Comparison of ENCODE assay signal across 5 cellular contexts in the genomic region with DNA sequence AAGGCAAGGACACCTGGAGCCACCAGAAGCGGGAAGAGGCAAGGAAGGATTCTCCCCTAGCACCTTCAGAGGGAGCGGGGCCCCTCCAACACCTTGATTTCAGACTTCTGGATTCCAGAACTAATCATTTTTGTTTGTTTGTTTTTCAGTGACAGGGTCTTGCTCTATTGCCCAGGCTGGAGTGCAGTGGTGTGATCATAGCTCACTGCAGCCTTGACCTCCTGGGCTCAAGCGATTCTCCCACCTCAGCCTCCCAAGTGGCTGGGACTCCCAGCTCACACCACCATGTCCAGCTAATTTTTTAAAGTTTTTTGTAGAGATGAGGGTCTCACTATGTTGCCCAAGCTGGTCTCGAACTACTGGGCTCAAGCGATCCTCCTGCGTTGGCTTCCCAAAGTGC. TPM values are rescaled to one million over a fixed set of nuclear protein-coding genes. Genes with fewer than 3 reads are reported as not detected.
"Had no signal": no experiment of that assay in that cellular context is flagged by ENCODE, and none has a peak within 500 bp of the region (broad histone marks: within the 10 kb centered on the region; RNA-seq: fewer than 3 reads in every experiment).

No MANE protein-coding gene starts in this region.

RNA-seq across cellular contexts. Expression of gene CDC42EP1, which starts 20.5 kb away (rescaled TPM):
- total RNA-seq: OCI-LY7 had no signal

RNA-seq across cellular contexts. Expression of gene LGALS2, which starts 40.1 kb away (rescaled TPM):
- total RNA-seq: HT1080, NCI-H460, PC-3, SJCRH30 had no signal

RNA-seq across cellular contexts. Expression of gene MFNG, which starts 53.6 kb away (rescaled TPM):
- total RNA-seq: HT1080, NCI-H460 had no signal
